8 cellular contexts compared by ENCODE assay signal in genomic region chr9:110047232-110047954, GRCh38.
A peak's percentile ranks its signal among the peaks of the same experiment; 100 is the strongest.
DNase-seq lines count a peak whose midpoint lies in the region; ATAC-seq, FAIRE-seq and TF ChIP-seq lines count a peak whose summit lies in the region.

No MANE protein-coding gene starts in this region.

- H3K36me3 ChIP-seq in mesendoderm (ENCODE audit: control insufficient read depth, insufficient read depth, low read length) (no peaks in the 10 kb centered on the region), MG63 (peaks cover 12% of the 10 kb centered on the region)

- no peak overlapping the region for H2AK5ac ChIP-seq in mesendoderm (ENCODE audit: low read length)

- DNase-seq in HFFc6 (no peak), mesendoderm (peak; percentile 66), HuH-7.5 (ENCODE audit: low spot score) (no peak), D721Med (ENCODE audit: insufficient read length, low spot score) (no peak), MG63 (no peak)
- no peak for DNase-seq in activated CD8-positive, alpha-beta T cell treated with anti-CD3 and anti-CD28 coated beads, Interleukin-2, amount 10 ng/mL, durations not matched to agents 7 days and 5 days
- DNase-seq in activated CD8-positive, alpha-beta memory T cell treated with anti-CD3 and anti-CD28 coated beads, Interleukin-2, amount 50 U/mL, for 4 hours: no peak

- FAIRE-seq in D721Med (lab: Jason Lieb, UNC): no peak

- no peak overlapping the region for H2BK5ac ChIP-seq in mesendoderm (ENCODE audit: low read length)

- H2BK120ac ChIP-seq in mesendoderm (ENCODE audit: low read depth, low read length): no peak overlapping the region

- H3K4me1 ChIP-seq in mesendoderm (ENCODE audit: control insufficient read depth, low read depth, low read length): peaks cover 5% of the 10 kb centered on the region

- peak overlapping the region; percentile 81 for H3K56ac ChIP-seq in mesendoderm (ENCODE audit: low read length)

- no peak for ATAC-seq in activated CD8-positive, alpha-beta T cell treated with anti-CD3 and anti-CD28 coated beads, Interleukin-2, amount 10 ng/mL, durations not matched to agents 7 days and 5 days

- no peak overlapping the region for H2BK15ac ChIP-seq in mesendoderm (replicated peaks; ENCODE audit: low read depth)

- H3K36me3 Mint-ChIP-seq in HFFc6 (ENCODE audit: low read depth): peaks cover 35% of the 10 kb centered on the region
- H3K36me3 Mint-ChIP-seq in activated CD8-positive, alpha-beta T cell treated with anti-CD3 and anti-CD28 coated beads, Interleukin-2, amount 10 ng/mL, durations not matched to agents 7 days and 5 days (ENCODE audit: low read depth): peaks cover 11% of the 10 kb centered on the region

- H3K4me1 Mint-ChIP-seq in HFFc6 (ENCODE audit: low read depth): peaks cover 39% of the 10 kb centered on the region
- H3K4me1 Mint-ChIP-seq in activated CD8-positive, alpha-beta T cell treated with anti-CD3 and anti-CD28 coated beads, Interleukin-2, amount 10 ng/mL, durations not matched to agents 7 days and 5 days (ENCODE audit: low read depth): peaks cover 42% of the 10 kb centered on the region

- WGBS in mesendoderm (ENCODE audit: extremely low coverage, insufficient coverage, low lambda C conversion rate): no CpG with 5 or more reads among the region's 7 CpGs

- H3K27me3 ChIP-seq in mesendoderm (ENCODE audit: insufficient read depth, low read length, poor library complexity): no peaks in the 10 kb centered on the region
- no peaks in the 10 kb centered on the region for H3K27me3 ChIP-seq in MG63

- no peak overlapping the region; the same call in 1 of the 2 replicates for H3K27ac Mint-ChIP-seq in HFFc6
- H3K27ac Mint-ChIP-seq in activated CD8-positive, alpha-beta T cell treated with anti-CD3 and anti-CD28 coated beads, Interleukin-2, amount 10 ng/mL, durations not matched to agents 7 days and 5 days: peak overlapping the region; percentile 75

- H3K27ac ChIP-seq in mesendoderm (ENCODE audit: low read depth, low read length): no peak overlapping the region

- H3K23ac ChIP-seq in mesendoderm (ENCODE audit: low read length): no peak overlapping the region

- H3K9me3 ChIP-seq in MG63: no peaks in the 10 kb centered on the region

- POLR2A ChIA-PET in activated CD8-positive, alpha-beta T cell treated with anti-CD3 and anti-CD28 coated beads, Interleukin-2, amount 10 ng/mL, durations not matched to agents 7 days and 5 days (lab: Charles Lee): interaction anchor here (0.6 to 5.9 kb wide), 2 partner anchors 68 to 103 kb away, joined by 3 to 56 read pairs; no protein-coding TSS in a partner anchor

- H3K79me1 ChIP-seq in mesendoderm (ENCODE audit: low read length): no peaks in the 10 kb centered on the region

- H3K4me3 ChIP-seq in GM08714 (ENCODE audit: low read length) (peak overlapping the region; percentile 76; the same call in 1 of the 2 replicates), mesendoderm (ENCODE audit: low read length) (no peak overlapping the region), MG63 (no peak overlapping the region)

- CTCF ChIA-PET in activated CD8-positive, alpha-beta T cell treated with anti-CD3 and anti-CD28 coated beads, Interleukin-2, amount 10 ng/mL, durations not matched to agents 7 days and 5 days (lab: Charles Lee): interaction anchor here (0.9 to 6.8 kb wide), 4 partner anchors 12 to 144 kb away, joined by 4 to 69 read pairs (median 10); no protein-coding TSS in a partner anchor

- no peaks in the 10 kb centered on the region for H3K9me3 Mint-ChIP-seq in HFFc6
- H3K9me3 Mint-ChIP-seq in activated CD8-positive, alpha-beta T cell treated with anti-CD3 and anti-CD28 coated beads, Interleukin-2, amount 10 ng/mL, durations not matched to agents 7 days and 5 days (ENCODE audit: insufficient read depth): no peaks in the 10 kb centered on the region

- H3K4me3 Mint-ChIP-seq in HFFc6: peak overlapping the region; percentile 98
- peak overlapping the region; percentile 90 for H3K4me3 Mint-ChIP-seq in activated CD8-positive, alpha-beta T cell treated with anti-CD3 and anti-CD28 coated beads, Interleukin-2, amount 10 ng/mL, durations not matched to agents 7 days and 5 days

- no peak for TF ChIP-seq CTCF in HFFc6 (IDR thresholded peaks at IDR 0.05)
- TF ChIP-seq CTCF in D721Med (IDR thresholded peaks at IDR 0.05; ENCODE audit: insufficient read depth, missing control alignments): no peak

- no peak overlapping the region for H4K5ac ChIP-seq in mesendoderm (ENCODE audit: low read length)

- H3K4me2 ChIP-seq in mesendoderm (ENCODE audit: low read length): peak overlapping the region; percentile 84

- no peak overlapping the region for H3K4ac ChIP-seq in mesendoderm (ENCODE audit: low read depth, low read length)

- no peaks in the 10 kb centered on the region for H3K79me2 ChIP-seq in mesendoderm (ENCODE audit: control insufficient read depth, insufficient read depth, low read length)

- H3K27me3 Mint-ChIP-seq in HFFc6 (ENCODE audit: insufficient read depth): peaks cover 8% of the 10 kb centered on the region
- H3K27me3 Mint-ChIP-seq in activated CD8-positive, alpha-beta T cell treated with anti-CD3 and anti-CD28 coated beads, Interleukin-2, amount 10 ng/mL, durations not matched to agents 7 days and 5 days (ENCODE audit: low read depth): peaks cover 18% of the 10 kb centered on the region

- H4K8ac ChIP-seq in mesendoderm (ENCODE audit: low read depth, low read length): no peak overlapping the region

- H3K18ac ChIP-seq in mesendoderm (ENCODE audit: low read length): no peak overlapping the region

- peak overlapping the region; percentile 76 for H3K9ac ChIP-seq in mesendoderm (ENCODE audit: low read length)
